1 cellular context compared by ENCODE assay signal in the genomic region with DNA sequence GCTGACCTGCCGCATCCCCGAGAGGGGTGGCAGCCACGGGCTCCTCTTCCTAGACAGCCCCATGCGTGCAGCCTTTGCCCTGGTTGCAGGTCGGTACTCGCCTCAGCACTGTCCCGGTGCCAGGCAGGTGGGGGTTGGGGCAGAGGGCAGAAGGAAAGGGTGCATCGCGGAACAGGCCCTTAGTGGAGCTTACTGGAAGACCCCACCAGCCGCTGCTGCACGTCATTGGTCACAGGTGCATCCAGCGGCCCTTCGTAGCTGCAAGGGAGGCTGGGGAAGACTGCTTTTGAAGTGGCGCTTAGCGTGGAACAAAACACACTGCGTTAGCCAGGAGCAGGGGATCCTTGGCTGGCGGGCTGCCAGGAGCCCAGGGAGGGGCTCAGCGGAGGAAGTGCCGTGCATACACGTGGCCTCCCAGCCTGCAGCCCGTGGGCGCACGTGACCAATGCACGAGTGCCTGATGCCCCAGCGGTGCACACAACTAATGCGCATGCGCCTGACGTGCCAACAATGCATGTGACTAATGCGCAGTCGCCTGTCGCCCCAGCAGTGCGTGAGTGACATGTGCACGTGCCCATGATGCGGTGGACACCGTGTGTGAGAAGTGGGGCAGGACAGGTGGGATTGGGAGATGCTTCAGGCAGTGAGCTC.
TF ChIP-seq lines count a peak whose summit lies in the region.

No MANE protein-coding gene starts in this region.

TF ChIP-seq in endothelial cell of umbilical vein, 7 proteins besides CTCF, POLR2A, EP300 and RAD21:
- no peak for TF ChIP-seq MYC (IDR thresholded peaks at IDR 0.05; ENCODE audit: low read depth, low read length)
- peak; percentile 12 for TF ChIP-seq POLR2AphosphoS5 (IDR thresholded peaks at IDR 0.05; ENCODE audit: insufficient read depth, low read depth, low read length)
- TF ChIP-seq, protein P1, sequence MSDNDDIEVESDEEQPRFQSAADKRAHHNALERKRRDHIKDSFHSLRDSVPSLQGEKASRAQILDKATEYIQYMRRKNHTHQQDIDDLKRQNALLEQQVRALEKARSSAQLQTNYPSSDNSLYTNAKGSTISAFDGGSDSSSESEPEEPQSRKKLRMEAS (IDR thresholded peaks at IDR 0.05; ENCODE audit: insufficient read depth, insufficient read length): no peak
